In the genomic region with DNA sequence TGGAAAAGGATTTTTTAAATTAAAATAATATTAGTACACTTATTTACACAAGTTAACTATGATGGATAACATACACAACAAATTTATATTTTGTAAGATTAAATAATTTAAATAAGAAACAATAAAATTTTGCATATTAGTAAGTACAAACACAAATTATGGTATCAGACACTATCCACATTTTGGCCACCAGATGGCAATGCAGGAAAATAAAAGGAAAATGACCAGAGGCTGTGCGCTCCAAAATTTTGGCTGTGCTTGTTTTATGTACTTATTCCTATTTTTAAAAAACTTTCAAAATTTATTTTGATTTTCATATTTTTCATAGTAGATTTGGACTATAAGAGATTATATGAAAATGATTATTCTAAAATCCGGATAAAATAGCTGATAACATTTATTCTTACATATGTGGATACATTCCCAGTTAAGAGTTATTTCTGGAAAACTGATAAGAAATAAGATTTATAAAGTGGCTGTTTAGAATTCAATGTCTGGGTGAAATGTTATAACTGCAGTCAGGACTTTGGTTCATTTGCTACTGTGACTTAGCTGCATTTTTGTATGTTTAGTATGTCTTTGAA, we compare ENCODE assay signal across 8 cellular contexts.
DNase-seq lines count a peak whose midpoint lies in the region; ATAC-seq and TF ChIP-seq lines count a peak whose summit lies in the region.

No MANE protein-coding gene starts in this region.

- H3K4me2 ChIP-seq in KMS-11 (no peak overlapping the region), OCI-LY7 (ENCODE audit: low read length) (no peak overlapping the region)

- POLR2A ChIA-PET in CD8-positive, alpha-beta T cell (lab: Charles Lee), result no interaction called here
- POLR2A ChIA-PET in OCI-LY7 (lab: Charles Lee), result no interaction called here

- H3K4me1 ChIP-seq in CD8-positive, alpha-beta T cell (ENCODE audit: insufficient read depth, low read length), result no peaks in the 10 kb centered on the region
- H3K4me1 ChIP-seq in KMS-11 (ENCODE audit: low read depth, poor library complexity, severe bottlenecking) (no peaks in the 10 kb centered on the region), OCI-LY7 (ENCODE audit: insufficient read depth, low read length, poor library complexity, severe bottlenecking) (no peaks in the 10 kb centered on the region)

- H3K27ac Mint-ChIP-seq in CD8-positive, alpha-beta T cell, result no peak overlapping the region
- H3K27ac Mint-ChIP-seq in nephron, result no peak overlapping the region

- no peak overlapping the region for H3K27ac ChIP-seq in CD8-positive, alpha-beta T cell (ENCODE audit: low read depth, low read length)
- H3K27ac ChIP-seq in KMS-11 (no peak overlapping the region), OCI-LY7 (ENCODE audit: low read depth, low read length, poor library complexity, severe bottlenecking) (no peak overlapping the region), dorsolateral prefrontal cortex (no peak overlapping the region)

- no peaks in the 10 kb centered on the region for H3K9me2 ChIP-seq in OCI-LY7 (ENCODE audit: insufficient read depth, low read length)

- no peaks in the 10 kb centered on the region for H3K9me3 Mint-ChIP-seq in CD8-positive, alpha-beta T cell
- H3K9me3 Mint-ChIP-seq in nephron, result no peaks in the 10 kb centered on the region

- no peaks in the 10 kb centered on the region for H3K27me3 Mint-ChIP-seq in CD8-positive, alpha-beta T cell (ENCODE audit: low read depth)
- H3K27me3 Mint-ChIP-seq in nephron (ENCODE audit: low read depth), result peaks cover 3% of the 10 kb centered on the region

- no peaks in the 10 kb centered on the region for H3K9me3 ChIP-seq in CD8-positive, alpha-beta T cell (ENCODE audit: low read length)
- no peaks in the 10 kb centered on the region for H3K9me3 ChIP-seq in OCI-LY7 (ENCODE audit: low read length)

- TF ChIP-seq CTCF in CD8-positive, alpha-beta T cell (IDR thresholded peaks at IDR 0.05), result peak; percentile 31
- peak; percentile 89 for TF ChIP-seq CTCF in KMS-11 (conservative IDR thresholded peaks at IDR 0.05; ENCODE audit: low read depth, low read length)
- TF ChIP-seq CTCF in OCI-LY7 (conservative IDR thresholded peaks at IDR 0.05; ENCODE audit: low read length), result peak; percentile 86
- TF ChIP-seq CTCF in dorsolateral prefrontal cortex (IDR thresholded peaks at IDR 0.05 in 54 of 56, conservative IDR thresholded peaks at IDR 0.05 in 2 of 56; ENCODE audit: low read depth in 1 of 56, partially characterized antibody in 56 of 56), result peak; percentile 72 to 98 (median 90)
- TF ChIP-seq CTCF in nephron (IDR thresholded peaks at IDR 0.05; ENCODE audit: unreplicated experiment in 3 of 3), result peak; percentile 69 to 90 (median 85)

- BruUV-seq in OCI-LY7 (replicated peaks; lab: Mats Ljungman, UMichigan), result no TSS peak

- no peak for DNase-seq in CD8-positive, alpha-beta T cell
- DNase-seq in OCI-LY7 (ENCODE audit: low spot score), result peak; percentile 37
- DNase-seq in dorsolateral prefrontal cortex, result peak in 4 of 10 donors; percentile 43 to 67 (median 53)
- no peak for DNase-seq in foreskin melanocyte
- no peak for DNase-seq in GOT3 (lab: John Stamatoyannopoulos, UW)

- no peaks in the 10 kb centered on the region for H3K36me3 Mint-ChIP-seq in CD8-positive, alpha-beta T cell
- peaks cover 4% of the 10 kb centered on the region for H3K36me3 Mint-ChIP-seq in nephron (ENCODE audit: low read depth)

- H3K36me3 ChIP-seq in CD8-positive, alpha-beta T cell (ENCODE audit: insufficient read depth, low read length), result no peaks in the 10 kb centered on the region
- H3K36me3 ChIP-seq in KMS-11 (ENCODE audit: insufficient read depth) (no peaks in the 10 kb centered on the region), OCI-LY7 (ENCODE audit: insufficient read depth, low read length) (no peaks in the 10 kb centered on the region)

- H3K9ac ChIP-seq in KMS-11, result no peak overlapping the region

- H3K4me3 ChIP-seq in CD8-positive, alpha-beta T cell (ENCODE audit: low read depth, low read length), result no peak overlapping the region
- no peak overlapping the region for H3K4me3 ChIP-seq in KMS-11 (IDR thresholded peaks at IDR 0.05; ENCODE audit: insufficient read depth, low read depth, low read length)
- H3K4me3 ChIP-seq in OCI-LY7 (ENCODE audit: low read depth, low read length, poor library complexity, severe bottlenecking), result no peak overlapping the region
- no peak overlapping the region for H3K4me3 ChIP-seq in dorsolateral prefrontal cortex

- H4K20me1 ChIP-seq in KMS-11 (ENCODE audit: insufficient read depth) (no peaks in the 10 kb centered on the region), OCI-LY7 (ENCODE audit: insufficient read depth, low read length) (no peaks in the 10 kb centered on the region)

- ATAC-seq in CD8-positive, alpha-beta T cell, result no peak
- peak; percentile 74 for ATAC-seq in GM19395 (IDR thresholded peaks at IDR 0.05; ENCODE audit: unreplicated experiment)

- CTCF ChIA-PET in CD8-positive, alpha-beta T cell (lab: Charles Lee), result interaction anchor here (0.7 kb wide), 1 partner anchor 12 kb away, joined by 3 read pairs; no protein-coding TSS in a partner anchor
- CTCF ChIA-PET in OCI-LY7 (lab: Charles Lee; ENCODE audit: unreplicated experiment), result no interaction called here

- H3K79me2 ChIP-seq in KMS-11 (ENCODE audit: insufficient read depth, low read depth) (no peaks in the 10 kb centered on the region), OCI-LY7 (ENCODE audit: insufficient read depth, low read depth, low read length) (no peaks in the 10 kb centered on the region)

- no peaks in the 10 kb centered on the region for H3K4me1 Mint-ChIP-seq in CD8-positive, alpha-beta T cell (ENCODE audit: low read depth)
- H3K4me1 Mint-ChIP-seq in nephron, result peaks cover 3% of the 10 kb centered on the region

- intact Hi-C loops in CD8-positive, alpha-beta T cell (cut with DNase I, micrococcal nuclease), result loop anchor here (2.0 to 10.0 kb wide), 2 partner anchors 530 to 684 kb away; no protein-coding TSS in a partner anchor
- intact Hi-C loops in OCI-LY7 (cut with micrococcal nuclease; ENCODE audit: unreplicated experiment) (loop anchor here (2.0 to 10.0 kb wide), 3 partner anchors 440 to 680 kb away; no protein-coding TSS in a partner anchor), dorsolateral prefrontal cortex (cut with DNase I) (loop anchor here (5.0 to 10.0 kb wide), 6 partner anchors 118 to 680 kb away; no protein-coding TSS in a partner anchor)

- H2AFZ ChIP-seq in KMS-11 (ENCODE audit: low read depth) (no peak overlapping the region), OCI-LY7 (ENCODE audit: low read length) (no peak overlapping the region)

- no peaks in the 10 kb centered on the region for H3K27me3 ChIP-seq in CD8-positive, alpha-beta T cell (ENCODE audit: insufficient read depth, low read length)
- H3K27me3 ChIP-seq in KMS-11 (ENCODE audit: insufficient read depth, low read depth) (no peaks in the 10 kb centered on the region), dorsolateral prefrontal cortex (no peaks in the 10 kb centered on the region)

- no peak overlapping the region for H3K4me3 Mint-ChIP-seq in CD8-positive, alpha-beta T cell
- no peak overlapping the region for H3K4me3 Mint-ChIP-seq in nephron

Comparison
In these comparisons a context has a peak if more than half of its experiments do, and no peak if none do; other contexts are left out.
1. CTCF ChIP-seq: peak in every context shown above with its lines; median percentile 90 in dorsolateral prefrontal cortex; 89 in KMS-11; 86 in OCI-LY7; 85 in nephron; 31 in CD8-positive, alpha-beta T cell.